In the genomic region with DNA sequence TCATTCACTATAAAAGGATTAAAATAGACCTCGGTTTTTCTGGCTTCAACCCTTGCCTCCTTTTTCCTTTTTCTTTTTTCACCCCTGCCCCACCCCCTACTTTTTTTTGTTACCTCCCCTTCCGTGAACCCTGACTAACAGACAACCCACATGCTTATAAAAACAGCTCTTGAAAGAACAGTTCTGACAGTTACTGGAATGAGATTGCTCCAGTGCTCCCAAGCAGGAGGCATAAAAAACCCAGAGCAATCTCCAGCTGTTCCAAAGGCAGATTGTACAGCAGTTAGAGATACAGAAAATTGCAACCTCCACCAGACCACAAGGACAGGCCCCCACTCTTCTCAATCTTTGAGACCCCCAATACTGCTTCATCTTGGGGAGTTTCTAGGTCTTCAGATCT, we compare ENCODE assay signal across 27 cellular contexts.
"Had no signal": no experiment of that assay in that cellular context is flagged by ENCODE, and none has a peak within 500 bp of the region (broad histone marks: within the 10 kb centered on the region; RNA-seq: fewer than 3 reads in every experiment).

No MANE protein-coding gene starts in this region.

- ATAC-seq: activated CD8-positive, alpha-beta memory T cell treated with anti-CD3 and anti-CD28 coated beads, Interleukin-2, amount 10 ng/mL, durations not matched to agents 7 days and 5 days; SK-N-SH treated with all-trans-retinoic acid at 6 μM for 48 hours; WTC11 had no signal

- H3K27ac ChIP-seq: ascending aorta, Peyer's patch, RWPE1, SJSA1 had no signal

- H3K9me3 ChIP-seq: ascending aorta, Peyer's patch, SJSA1 had no signal

- H3K4me1 ChIP-seq: ascending aorta, Peyer's patch, SJSA1 had no signal

- H3K36me3 ChIP-seq: ascending aorta, Peyer's patch, SJSA1 had no signal

- H3K27me3 ChIP-seq: ascending aorta, Peyer's patch had no signal

- H3K4me3 ChIP-seq: ascending aorta, Peyer's patch, SJSA1 had no signal

- DNase-seq: activated CD4-positive, alpha-beta T cell treated with anti-CD3 and anti-CD28 coated beads, Interleukin-2, amount 10 ng/mL, durations not matched to agents 24 days and 14 days; activated CD4-positive, alpha-beta T cell treated with anti-CD3 and anti-CD28 coated beads, Interleukin-2, amount 50 U/mL, for 48 hours; activated CD4-positive, CD25-positive, alpha-beta regulatory T cell treated with anti-CD3 and anti-CD28 coated beads, Interleukin-2, amount 50 U/mL, for 72 hours; activated CD8-positive, alpha-beta memory T cell treated with anti-CD3 and anti-CD28 coated beads, Interleukin-2, amount 10 ng/mL, durations not matched to agents 7 days and 5 days; activated effector memory CD4-positive, alpha-beta T cell treated with Interleukin-2 at 50 U/mL for 16 hours; activated naive CD4-positive, alpha-beta T cell; activated T-cell treated with anti-CD3 and anti-CD28 coated beads, Interleukin-2, amount 50 U/mL, for 24 hours; amniotic stem cell; Kasumi-1; KBM-7; NCI-H1092; NCI-H1417; NCI-H1930; NCI-H2171; NCI-H345; NCI-H526 treated with DMSO at 0.1 percent for 48 hours; NCI-H82; NK-92 treated with Interleukin-12 subunit alpha and Interleukin-12 subunit beta, amount 100 ng/mL, for 24 hours; Peyer's patch; Right ventricle myocardium superior; SW 1271; T-helper 9 cell had no signal
